Comparison of ENCODE assay signal across 22 cellular contexts in the genomic region with DNA sequence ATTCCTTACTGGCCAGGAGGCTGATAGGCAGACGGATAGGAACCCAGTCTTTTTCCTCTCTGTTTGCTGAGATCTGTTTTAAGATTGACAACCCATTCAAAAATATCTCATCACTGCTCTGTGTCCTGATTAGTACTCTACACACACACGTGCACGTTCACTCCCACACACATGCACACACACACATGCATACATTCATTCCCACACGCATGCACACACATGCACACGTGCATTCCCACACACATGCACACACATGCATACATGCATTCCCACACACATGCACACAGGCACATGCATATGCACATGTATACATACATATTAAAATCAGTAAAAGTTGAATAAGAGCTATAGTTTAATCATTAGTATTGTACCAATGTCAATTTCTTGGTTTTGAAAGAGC.
A peak's percentile ranks its signal among the peaks of the same experiment; 100 is the strongest.
DNase-seq lines count a peak whose midpoint lies in the region; ATAC-seq, FAIRE-seq and TF ChIP-seq lines count a peak whose summit lies in the region.
"Had no signal": no experiment of that assay in that cellular context is flagged by ENCODE, and none has a peak within 500 bp of the region (broad histone marks: within the 10 kb centered on the region; RNA-seq: fewer than 3 reads in every experiment).

No MANE protein-coding gene starts in this region.

- H3K9me3 ChIP-seq in endothelial cell of umbilical vein (replicated peaks; ENCODE audit: control insufficient read depth, insufficient read depth, low read length) (no peaks in the 10 kb centered on the region), neutrophil (no peaks in the 10 kb centered on the region), neural progenitor cell (ENCODE audit: low read depth) (no peaks in the 10 kb centered on the region)
- H3K9me3 ChIP-seq: BLaER1, HAP-1 had no signal

- H3K9me3 Mint-ChIP-seq in activated CD8-positive, alpha-beta memory T cell treated with anti-CD3 and anti-CD28 coated beads, Interleukin-2, amount 10 ng/mL, durations not matched to agents 7 days and 5 days (ENCODE audit: low read depth): no peaks in the 10 kb centered on the region
- H3K9me3 Mint-ChIP-seq in neural progenitor cell: peaks cover 3% of the 10 kb centered on the region
- H3K9me3 Mint-ChIP-seq: CD4-positive, alpha-beta memory T cell; GM23338; HFFc6 had no signal

- H3K27ac Mint-ChIP-seq in activated CD8-positive, alpha-beta memory T cell treated with anti-CD3 and anti-CD28 coated beads, Interleukin-2, amount 10 ng/mL, durations not matched to agents 7 days and 5 days: no peak overlapping the region
- H3K27ac Mint-ChIP-seq in neural progenitor cell: no peak overlapping the region
- H3K27ac Mint-ChIP-seq: B cell; CD4-positive, alpha-beta memory T cell; GM23338; HFFc6 had no signal

- no peak for ATAC-seq in activated CD8-positive, alpha-beta memory T cell treated with anti-CD3 and anti-CD28 coated beads, Interleukin-2, amount 10 ng/mL, durations not matched to agents 7 days and 5 days
- no peak for ATAC-seq in GM21360 (IDR thresholded peaks at IDR 0.05; ENCODE audit: unreplicated experiment)
- ATAC-seq: GM23338 had no signal

- H3K4me1 ChIP-seq in endothelial cell of umbilical vein (ENCODE audit: control insufficient read depth, extremely low read depth, insufficient read depth, low read length) (no peaks in the 10 kb centered on the region), neutrophil (ENCODE audit: control insufficient read depth in 1 of 2, insufficient read depth in 1 of 2, low read depth in 1 of 2, low read length in 1 of 2) (peaks cover 30 to 34% of the 10 kb centered on the region in 2 experiments), neural progenitor cell (no peaks in the 10 kb centered on the region)
- H3K4me1 ChIP-seq: BLaER1, HAP-1 had no signal

- no peaks in the 10 kb centered on the region for H3K36me3 ChIP-seq in endothelial cell of umbilical vein (ENCODE audit: control insufficient read depth in 2 of 2, extremely low read depth in 1 of 2, insufficient read depth in 2 of 2, low read length in 2 of 2)
- H3K36me3 ChIP-seq in neutrophil: no peaks in the 10 kb centered on the region
- no peaks in the 10 kb centered on the region for H3K36me3 ChIP-seq in neural progenitor cell
- H3K36me3 ChIP-seq: BLaER1, HAP-1 had no signal

- H3K9me1 ChIP-seq in endothelial cell of umbilical vein (replicated peaks; ENCODE audit: control insufficient read depth, extremely low read depth, insufficient read depth, low read length): no peaks in the 10 kb centered on the region

- H3K4me2 ChIP-seq in endothelial cell of umbilical vein (ENCODE audit: insufficient read depth, low read length): no peak overlapping the region
- H3K4me2 ChIP-seq in neural progenitor cell: no peak overlapping the region
- H3K4me2 ChIP-seq: BLaER1, GM23338 had no signal

- no peaks in the 10 kb centered on the region for H3F3A ChIP-seq in neural progenitor cell (ENCODE audit: low read depth)

- H3K27ac ChIP-seq in HL-60 (replicated peaks) (peak overlapping the region; percentile 25), endothelial cell of umbilical vein (ENCODE audit: insufficient read depth, low read depth, low read length) (no peak overlapping the region), neutrophil (peak overlapping the region; percentile 99), neural progenitor cell (no peak overlapping the region)
- H3K27ac ChIP-seq: 22Rv1, BLaER1, C4-2B had no signal

- intact Hi-C loops in endothelial cell of umbilical vein (cut with micrococcal nuclease): no loop called here

- CTCF ChIA-PET in activated CD8-positive, alpha-beta memory T cell treated with anti-CD3 and anti-CD28 coated beads, Interleukin-2, amount 10 ng/mL, durations not matched to agents 7 days and 5 days (lab: Charles Lee): no interaction called here
- CTCF ChIA-PET in endothelial cell of umbilical vein (lab: Charles Lee): interaction anchor here (0.7 kb wide), 1 partner anchor 125 kb away, joined by 3 read pairs; no protein-coding TSS in a partner anchor

- POLR2A ChIA-PET in endothelial cell of umbilical vein (lab: Charles Lee): no interaction called here

- H3K27me3 ChIP-seq in HL-60 (ENCODE audit: insufficient read depth, poor library complexity, severe bottlenecking): no peaks in the 10 kb centered on the region
- H3K27me3 ChIP-seq in endothelial cell of umbilical vein (ENCODE audit: control insufficient read depth in 2 of 2, insufficient read depth in 2 of 2, low read length in 2 of 2): peaks cover 7 to 13% of the 10 kb centered on the region in 2 experiments
- H3K27me3 ChIP-seq in neutrophil: no peaks in the 10 kb centered on the region
- no peaks in the 10 kb centered on the region for H3K27me3 ChIP-seq in neural progenitor cell
- H3K27me3 ChIP-seq: BLaER1 had no signal

- TF ChIP-seq CTCF in HL-60 (IDR thresholded peaks at IDR 0.05; ENCODE audit: insufficient read depth, low read length): no peak
- no peak for TF ChIP-seq CTCF in endothelial cell of umbilical vein (IDR thresholded peaks at IDR 0.05; ENCODE audit: extremely low read depth in 1 of 2, insufficient read depth in 1 of 2, low read depth in 1 of 2, low read length in 2 of 2)
- no peak for TF ChIP-seq CTCF in neutrophil (IDR thresholded peaks at IDR 0.05)
- TF ChIP-seq CTCF in neural progenitor cell (IDR thresholded peaks at IDR 0.05): no peak

- H4K20me1 ChIP-seq in endothelial cell of umbilical vein (replicated peaks; ENCODE audit: control insufficient read depth, extremely low read depth, insufficient read depth, low read length) (no peaks in the 10 kb centered on the region), neural progenitor cell (ENCODE audit: low read depth) (no peaks in the 10 kb centered on the region)
- H4K20me1 ChIP-seq: BLaER1 had no signal

- no peak for TF ChIP-seq POLR2A in endothelial cell of umbilical vein (IDR thresholded peaks at IDR 0.05; ENCODE audit: low read depth, low read length)

- H3K9ac ChIP-seq in endothelial cell of umbilical vein (replicated peaks; ENCODE audit: extremely low read depth, insufficient read depth, low read length) (no peak overlapping the region), neural progenitor cell (no peak overlapping the region)
- H3K9ac ChIP-seq: BLaER1 had no signal

- no peaks in the 10 kb centered on the region for H3K4me1 Mint-ChIP-seq in activated CD8-positive, alpha-beta memory T cell treated with anti-CD3 and anti-CD28 coated beads, Interleukin-2, amount 10 ng/mL, durations not matched to agents 7 days and 5 days
- no peaks in the 10 kb centered on the region for H3K4me1 Mint-ChIP-seq in neural progenitor cell
- H3K4me1 Mint-ChIP-seq: B cell; CD4-positive, alpha-beta memory T cell; GM23338 had no signal

- no peak for FAIRE-seq in endothelial cell of umbilical vein (lab: Jason Lieb, UNC)
- FAIRE-seq: A204.1, GM12891, GM18507 had no signal

- dilution Hi-C loops in endothelial cell of umbilical vein (cut with MboI; ENCODE audit: extremely low pct_ligation_motif_present, low sequenced_read_pairs): no loop called here

- no peaks in the 10 kb centered on the region for H3K79me2 ChIP-seq in endothelial cell of umbilical vein (ENCODE audit: control insufficient read depth, insufficient read depth, low read length)
- H3K79me2 ChIP-seq in neural progenitor cell (ENCODE audit: low read depth): no peaks in the 10 kb centered on the region

- no TSS peak for BruUV-seq in endothelial cell of umbilical vein (replicated peaks; lab: Mats Ljungman, UMichigan)

- no peak overlapping the region for H3K4me3 Mint-ChIP-seq in activated CD8-positive, alpha-beta memory T cell treated with anti-CD3 and anti-CD28 coated beads, Interleukin-2, amount 10 ng/mL, durations not matched to agents 7 days and 5 days
- no peak overlapping the region for H3K4me3 Mint-ChIP-seq in neural progenitor cell
- H3K4me3 Mint-ChIP-seq: B cell; CD4-positive, alpha-beta memory T cell; GM23338; HFFc6 had no signal

- H2AFZ ChIP-seq in endothelial cell of umbilical vein (ENCODE audit: low read depth, low read length): no peak overlapping the region
- no peak overlapping the region for H2AFZ ChIP-seq in neural progenitor cell (replicated peaks)
- H2AFZ ChIP-seq: GM23338 had no signal

- peak; percentile 16 for DNase-seq in activated CD8-positive, alpha-beta memory T cell treated with anti-CD3 and anti-CD28 coated beads, Interleukin-2, amount 10 ng/mL, durations not matched to agents 7 days and 5 days
- DNase-seq in activated CD8-positive, alpha-beta memory T cell treated with anti-CD3 and anti-CD28 coated beads for 24 hours: no peak
- no peak for DNase-seq in HL-60 (ENCODE audit: low read depth in 1 of 2, low spot score in 1 of 2)
- no peak for DNase-seq in endothelial cell of umbilical vein (ENCODE audit: low read depth, low spot score)
- DNase-seq in activated CD4-positive, alpha-beta T cell treated with anti-CD3 and anti-CD28 coated beads for 4 hours: no peak
- DNase-seq in neural progenitor cell (ENCODE audit: low spot score): no peak
- DNase-seq: CD4-positive, alpha-beta memory T cell; COR-L47; DMS53; DMS79 treated with DMSO at 0.1 percent for 48 hours; HFFc6 had no signal

- peaks cover 17% of the 10 kb centered on the region for H3K27me3 Mint-ChIP-seq in activated CD8-positive, alpha-beta memory T cell treated with anti-CD3 and anti-CD28 coated beads, Interleukin-2, amount 10 ng/mL, durations not matched to agents 7 days and 5 days
- peaks cover 7% of the 10 kb centered on the region for H3K27me3 Mint-ChIP-seq in neural progenitor cell (ENCODE audit: insufficient read depth, low read depth)

- H3K36me3 Mint-ChIP-seq in activated CD8-positive, alpha-beta memory T cell treated with anti-CD3 and anti-CD28 coated beads, Interleukin-2, amount 10 ng/mL, durations not matched to agents 7 days and 5 days: no peaks in the 10 kb centered on the region
- no peaks in the 10 kb centered on the region for H3K36me3 Mint-ChIP-seq in neural progenitor cell
- H3K36me3 Mint-ChIP-seq: CD4-positive, alpha-beta memory T cell had no signal

- H3K4me3 ChIP-seq in HL-60 (replicated peaks; ENCODE audit: insufficient read depth, low read length) (no peak overlapping the region), endothelial cell of umbilical vein (replicated peaks in 1 of 3; ENCODE audit: insufficient read depth in 1 of 3, low read depth in 1 of 3, low read length in 3 of 3) (no peak overlapping the region), neutrophil (ENCODE audit: low read depth in 1 of 2, low read length in 1 of 2) (peak overlapping the region in 1 of 2 experiments; percentile 51), neural progenitor cell (no peak overlapping the region)
- H3K4me3 ChIP-seq: BLaER1, GM23338, HAP-1 had no signal

TF ChIP-seq in endothelial cell of umbilical vein, 7 proteins besides CTCF, POLR2A, EP300 and RAD21:
- no peak for TF ChIP-seq JUN (IDR thresholded peaks at IDR 0.05; ENCODE audit: borderline replicate concordance, insufficient read depth, insufficient read length, low read depth)
- TF ChIP-seq GATA2 (IDR thresholded peaks at IDR 0.05; ENCODE audit: insufficient read depth, insufficient read length, low read depth, low read length): no peak
- no peak for TF ChIP-seq FOS (IDR thresholded peaks at IDR 0.05; ENCODE audit: borderline replicate concordance, insufficient read depth, low read length)
- peak; percentile 42 for TF ChIP-seq MAX (IDR thresholded peaks at IDR 0.05; ENCODE audit: insufficient read depth, insufficient read length)

Comparison
In these comparisons a context has a peak if more than half of its experiments do, and no peak if none do; other contexts are left out.
1. H3K27ac ChIP-seq: peak in HL-60 (single experiment) and neutrophil (single experiment); none in endothelial cell of umbilical vein (single experiment) and neural progenitor cell (single experiment).